ENCODE assay signal across 17 cellular contexts in genomic region chr3:176967525-176967924, GRCh38.
"Had no signal": no experiment of that assay in that cellular context is flagged by ENCODE, and none has a peak within 500 bp of the region (broad histone marks: within the 10 kb centered on the region; RNA-seq: fewer than 3 reads in every experiment).

No MANE protein-coding gene starts in this region.

- H3K9me3 ChIP-seq: body of pancreas, tibial artery had no signal

- H3K27me3 ChIP-seq: body of pancreas, dorsolateral prefrontal cortex, tibial artery had no signal

- DNase-seq: activated CD4-positive, alpha-beta T cell treated with anti-CD3 and anti-CD28 coated beads, Interleukin-2, amount 10 ng/mL, durations not matched to agents 7 days and 5 days; activated CD4-positive, CD25-positive, alpha-beta regulatory T cell; activated naive CD4-positive, alpha-beta T cell treated with anti-CD3 and anti-CD28 coated beads, Interleukin-2, amount 10 ng/mL, durations not matched to agents 7 days and 5 days; activated T-cell treated with anti-CD3 and anti-CD28 coated beads for 4 hours; body of pancreas; dorsolateral prefrontal cortex; immature natural killer cell; left colon; occipital lobe; right cardiac atrium; T-helper 17 cell; tibial artery had no signal

- H3K36me3 ChIP-seq: tibial artery had no signal

- ATAC-seq: activated T-helper 17 cell treated with anti-CD3 and anti-CD28 coated beads, Interleukin-2, amount 50 U/mL, for 72 hours; body of pancreas; esophagus mucosa; left colon; natural killer cell treated with Interleukin-12 subunit alpha and Interleukin-12 subunit beta and Interleukin-15 and Interleukin-18, amount 100 ng/mL, for 72 hours; right cardiac atrium; stimulated activated effector memory CD8-positive, alpha-beta T cell treated with anti-CD3 and anti-CD28 coated beads, Interleukin-12 subunit alpha, Interleukin-12 subunit beta, amount 100 ng/mL, for 72 hours; T-helper 17 cell had no signal

- H3K4me2 ChIP-seq: smooth muscle cell had no signal

- H3K27ac ChIP-seq: body of pancreas, dorsolateral prefrontal cortex, tibial artery had no signal

- H3K4me1 ChIP-seq: body of pancreas had no signal

- H3K4me3 ChIP-seq: body of pancreas, dorsolateral prefrontal cortex, smooth muscle cell, tibial artery had no signal
